In the genomic region with DNA sequence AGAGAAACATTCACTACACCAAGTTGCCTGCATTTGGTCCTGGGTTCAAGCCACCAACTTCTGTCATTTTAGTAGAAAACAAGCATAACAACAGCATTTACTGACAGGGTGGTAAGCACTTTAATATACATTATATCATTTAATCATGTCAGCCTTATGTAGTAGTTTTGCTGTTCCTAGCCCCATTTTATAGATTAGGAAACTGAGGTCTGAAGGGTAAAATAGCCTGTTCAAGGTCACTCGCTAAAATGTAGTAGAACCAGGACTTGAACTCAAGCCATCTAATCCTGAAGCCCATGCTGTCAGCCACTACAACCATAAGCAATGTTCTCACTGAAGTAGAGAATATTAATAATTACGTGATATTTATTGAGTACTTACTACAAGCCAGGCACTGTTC, we compare ENCODE assay signal across 7 cellular contexts.
"Had no signal": no experiment of that assay in that cellular context is flagged by ENCODE, and none has a peak within 500 bp of the region (broad histone marks: within the 10 kb centered on the region; RNA-seq: fewer than 3 reads in every experiment).

No MANE protein-coding gene starts in this region.

- H2AFZ ChIP-seq: GM23338 had no signal

- H3K4me3 ChIP-seq: GM23338, HAP-1 had no signal

- ATAC-seq: GM23338, HCT116 had no signal

- DNase-seq: H7, HFFc6, KG1 had no signal

- FAIRE-seq: HTR-8/SVneo had no signal

- H3K36me3 ChIP-seq: HAP-1 had no signal

- H3K9me3 ChIP-seq: HAP-1 had no signal

- H3K4me1 ChIP-seq: HAP-1 had no signal
